1 cellular context compared by ENCODE assay signal in genomic region chr5:115450741-115451140, GRCh38.
TF ChIP-seq lines count a peak whose summit lies in the region.

No MANE protein-coding gene starts in this region.

TF ChIP-seq in GM12878, 131 proteins besides CTCF, POLR2A, EP300 and RAD21 (continued from another document):
- TF ChIP-seq ZBTB40 (IDR thresholded peaks at IDR 0.05; ENCODE audit: borderline replicate concordance) (no peak), NR2F1 (conservative IDR thresholded peaks at IDR 0.05) (no peak), SUZ12 (IDR thresholded peaks at IDR 0.05; ENCODE audit: unreplicated experiment) (no peak), ZNF274 (IDR thresholded peaks at IDR 0.05; ENCODE audit: insufficient read depth, insufficient read length) (no peak), PKNOX1 (IDR thresholded peaks at IDR 0.05) (no peak), CEBPB (IDR thresholded peaks at IDR 0.05; ENCODE audit: borderline replicate concordance in 1 of 2, low read depth in 2 of 2, low read length in 2 of 2) (peak in 1 of 2 experiments; percentile 64; a peak in 1 of 4 replicates), CUX1 (IDR thresholded peaks at IDR 0.05; ENCODE audit: insufficient replicate concordance, low read depth, low read length) (no peak), LARP7 (IDR thresholded peaks at IDR 0.05) (no peak), CBFB (IDR thresholded peaks at IDR 0.05; ENCODE audit: low read depth) (no peak), HCFC1 (IDR thresholded peaks at IDR 0.05; ENCODE audit: low read length) (no peak), ZNF24 (IDR thresholded peaks at IDR 0.05) (no peak), MLLT1 (IDR thresholded peaks at IDR 0.05) (no peak), TCF12 (IDR thresholded peaks at IDR 0.05; ENCODE audit: low read depth, low read length) (no peak), MEF2B (IDR thresholded peaks at IDR 0.05; ENCODE audit: partially characterized antibody, poor library complexity, severe bottlenecking) (peak; percentile 45), ZBTB33 (IDR thresholded peaks at IDR 0.05) (no peak)
- TF ChIP-seq, protein P1, sequence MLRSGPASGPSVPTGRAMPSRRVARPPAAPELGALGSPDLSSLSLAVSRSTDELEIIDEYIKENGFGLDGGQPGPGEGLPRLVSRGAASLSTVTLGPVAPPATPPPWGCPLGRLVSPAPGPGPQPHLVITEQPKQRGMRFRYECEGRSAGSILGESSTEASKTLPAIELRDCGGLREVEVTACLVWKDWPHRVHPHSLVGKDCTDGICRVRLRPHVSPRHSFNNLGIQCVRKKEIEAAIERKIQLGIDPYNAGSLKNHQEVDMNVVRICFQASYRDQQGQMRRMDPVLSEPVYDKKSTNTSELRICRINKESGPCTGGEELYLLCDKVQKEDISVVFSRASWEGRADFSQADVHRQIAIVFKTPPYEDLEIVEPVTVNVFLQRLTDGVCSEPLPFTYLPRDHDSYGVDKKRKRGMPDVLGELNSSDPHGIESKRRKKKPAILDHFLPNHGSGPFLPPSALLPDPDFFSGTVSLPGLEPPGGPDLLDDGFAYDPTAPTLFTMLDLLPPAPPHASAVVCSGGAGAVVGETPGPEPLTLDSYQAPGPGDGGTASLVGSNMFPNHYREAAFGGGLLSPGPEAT (IDR thresholded peaks at IDR 0.05; ENCODE audit: low read depth) = 0 out of 2 replicates have a peak, but pooled peaks have one; percentile 16
- TF ChIP-seq, protein P2, sequence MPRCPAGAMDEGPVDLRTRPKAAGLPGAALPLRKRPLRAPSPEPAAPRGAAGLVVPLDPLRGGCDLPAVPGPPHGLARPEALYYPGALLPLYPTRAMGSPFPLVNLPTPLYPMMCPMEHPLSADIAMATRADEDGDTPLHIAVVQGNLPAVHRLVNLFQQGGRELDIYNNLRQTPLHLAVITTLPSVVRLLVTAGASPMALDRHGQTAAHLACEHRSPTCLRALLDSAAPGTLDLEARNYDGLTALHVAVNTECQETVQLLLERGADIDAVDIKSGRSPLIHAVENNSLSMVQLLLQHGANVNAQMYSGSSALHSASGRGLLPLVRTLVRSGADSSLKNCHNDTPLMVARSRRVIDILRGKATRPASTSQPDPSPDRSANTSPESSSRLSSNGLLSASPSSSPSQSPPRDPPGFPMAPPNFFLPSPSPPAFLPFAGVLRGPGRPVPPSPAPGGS (IDR thresholded peaks at IDR 0.05; ENCODE audit: borderline replicate concordance, insufficient read depth, low read depth, low read length, poor library complexity, severe bottlenecking) = peak; percentile 91
- TF ChIP-seq, protein P3, sequence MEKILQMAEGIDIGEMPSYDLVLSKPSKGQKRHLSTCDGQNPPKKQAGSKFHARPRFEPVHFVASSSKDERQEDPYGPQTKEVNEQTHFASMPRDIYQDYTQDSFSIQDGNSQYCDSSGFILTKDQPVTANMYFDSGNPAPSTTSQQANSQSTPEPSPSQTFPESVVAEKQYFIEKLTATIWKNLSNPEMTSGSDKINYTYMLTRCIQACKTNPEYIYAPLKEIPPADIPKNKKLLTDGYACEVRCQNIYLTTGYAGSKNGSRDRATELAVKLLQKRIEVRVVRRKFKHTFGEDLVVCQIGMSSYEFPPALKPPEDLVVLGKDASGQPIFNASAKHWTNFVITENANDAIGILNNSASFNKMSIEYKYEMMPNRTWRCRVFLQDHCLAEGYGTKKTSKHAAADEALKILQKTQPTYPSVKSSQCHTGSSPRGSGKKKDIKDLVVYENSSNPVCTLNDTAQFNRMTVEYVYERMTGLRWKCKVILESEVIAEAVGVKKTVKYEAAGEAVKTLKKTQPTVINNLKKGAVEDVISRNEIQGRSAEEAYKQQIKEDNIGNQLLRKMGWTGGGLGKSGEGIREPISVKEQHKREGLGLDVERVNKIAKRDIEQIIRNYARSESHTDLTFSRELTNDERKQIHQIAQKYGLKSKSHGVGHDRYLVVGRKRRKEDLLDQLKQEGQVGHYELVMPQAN (conservative IDR thresholded peaks at IDR 0.05) = no peak
- TF ChIP-seq, protein P4, sequence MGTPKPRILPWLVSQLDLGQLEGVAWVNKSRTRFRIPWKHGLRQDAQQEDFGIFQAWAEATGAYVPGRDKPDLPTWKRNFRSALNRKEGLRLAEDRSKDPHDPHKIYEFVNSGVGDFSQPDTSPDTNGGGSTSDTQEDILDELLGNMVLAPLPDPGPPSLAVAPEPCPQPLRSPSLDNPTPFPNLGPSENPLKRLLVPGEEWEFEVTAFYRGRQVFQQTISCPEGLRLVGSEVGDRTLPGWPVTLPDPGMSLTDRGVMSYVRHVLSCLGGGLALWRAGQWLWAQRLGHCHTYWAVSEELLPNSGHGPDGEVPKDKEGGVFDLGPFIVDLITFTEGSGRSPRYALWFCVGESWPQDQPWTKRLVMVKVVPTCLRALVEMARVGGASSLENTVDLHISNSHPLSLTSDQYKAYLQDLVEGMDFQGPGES (IDR thresholded peaks at IDR 0.05) = no peak
